In genomic region chr3:16500911-16501310, GRCh38 we compare ENCODE assay signal across 1 cellular context.
TF ChIP-seq lines count a peak whose summit lies in the region.

No MANE protein-coding gene starts in this region.

TF ChIP-seq in K562, 482 proteins besides CTCF, POLR2A, EP300 and RAD21 (continued from another document):
- no peak for TF ChIP-seq THAP7 (CRISPR knock-in tag; IDR thresholded peaks at IDR 0.05)
- TF ChIP-seq CXXC5 (CRISPR knock-in tag; IDR thresholded peaks at IDR 0.05), result no peak
- TF ChIP-seq PBX2 (CRISPR knock-in tag; IDR thresholded peaks at IDR 0.05; ENCODE audit: low read depth), result no peak
- no peak for TF ChIP-seq PBX2 (tag; conservative IDR thresholded peaks at IDR 0.05; ENCODE audit: low read depth)
- no peak for TF ChIP-seq HMGXB4 (CRISPR knock-in tag; IDR thresholded peaks at IDR 0.05)
- TF ChIP-seq ZNF263 (CRISPR knock-in tag; IDR thresholded peaks at IDR 0.05; ENCODE audit: borderline replicate concordance), result no peak
- TF ChIP-seq CCAR2 (IDR thresholded peaks at IDR 0.05; ENCODE audit: low read depth, low read length), result no peak
- TF ChIP-seq SIN3B (IDR thresholded peaks at IDR 0.05; ENCODE audit: low read depth), result no peak
- no peak for TF ChIP-seq PRDM10 (IDR thresholded peaks at IDR 0.05; ENCODE audit: partially characterized antibody)
- TF ChIP-seq ZNF609 (CRISPR knock-in tag; IDR thresholded peaks at IDR 0.05; ENCODE audit: borderline replicate concordance), result no peak
- no peak for TF ChIP-seq PTBP1 (IDR thresholded peaks at IDR 0.05; ENCODE audit: low read depth, low read length)
- TF ChIP-seq NFATC3 (IDR thresholded peaks at IDR 0.05), result no peak
- no peak for TF ChIP-seq FOXO4 (CRISPR knock-in tag; IDR thresholded peaks at IDR 0.05)
